8 cellular contexts compared by ENCODE assay signal in the genomic region with DNA sequence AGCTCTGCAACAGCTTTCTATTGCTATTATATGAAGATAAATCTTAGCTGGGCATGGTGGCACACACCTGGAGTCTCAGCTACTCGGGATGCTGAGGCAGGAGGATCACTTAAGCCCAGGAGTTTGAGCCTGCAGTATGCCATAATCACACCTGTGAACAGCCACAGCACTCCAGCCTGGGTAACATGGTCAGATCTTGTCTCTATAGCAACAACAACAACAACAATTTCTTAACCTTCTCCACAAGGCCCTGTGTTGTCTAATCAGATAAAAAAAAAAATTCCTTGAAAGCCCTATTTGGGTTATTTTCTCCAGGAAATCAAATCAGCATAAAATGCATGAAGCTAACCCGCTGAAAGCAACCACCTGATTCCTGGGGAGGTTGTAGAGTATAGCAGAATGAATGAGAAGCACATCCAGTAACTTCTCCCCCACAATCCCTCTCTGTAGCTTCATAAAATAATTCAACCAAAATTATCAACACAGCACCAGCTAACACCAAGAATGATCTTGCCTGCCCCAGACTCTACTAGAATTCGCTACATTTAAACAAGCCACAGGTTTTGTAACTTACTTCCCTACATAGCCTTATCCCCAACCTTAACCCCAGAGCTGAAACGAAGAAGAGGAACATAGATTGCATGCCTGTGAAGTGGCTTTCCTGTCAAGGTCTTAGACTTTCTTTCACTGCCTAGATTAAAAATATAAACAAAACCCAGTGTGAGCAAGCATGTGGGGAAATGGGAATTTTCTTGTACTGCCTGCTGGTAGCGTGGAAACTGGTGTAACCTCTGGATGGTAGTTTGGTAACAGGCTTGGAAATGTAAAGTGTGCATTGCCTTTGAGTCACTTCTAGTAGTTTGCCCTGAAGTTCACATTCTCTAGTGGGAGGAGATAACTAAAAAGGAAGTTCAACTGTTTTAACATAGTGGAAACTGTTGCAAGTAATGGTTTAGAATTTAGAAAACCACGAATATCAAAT. TPM values are rescaled to one million over a fixed set of nuclear protein-coding genes. Genes with fewer than 3 reads are reported as not detected.
A peak's percentile ranks its signal among the peaks of the same experiment; 100 is the strongest.
DNase-seq lines count a peak whose midpoint lies in the region; ATAC-seq, FAIRE-seq and TF ChIP-seq lines count a peak whose summit lies in the region.

No MANE protein-coding gene starts in this region.

- no peak overlapping the region for H3K4me3 ChIP-seq in astrocyte (ENCODE audit: insufficient read depth, low read depth, low read length)

- no peaks in the 10 kb centered on the region for H3K79me2 ChIP-seq in astrocyte (ENCODE audit: insufficient read depth, low read length)

- H4K20me1 ChIP-seq in astrocyte (ENCODE audit: insufficient read depth, low read length): no peaks in the 10 kb centered on the region

- H3K9me3 ChIP-seq in astrocyte (ENCODE audit: insufficient read depth, low read depth, low read length): no peaks in the 10 kb centered on the region

- H3K4me3 Mint-ChIP-seq in astrocyte (ENCODE audit: unreplicated experiment): no peak overlapping the region
- H3K4me3 Mint-ChIP-seq in stimulated activated memory B cell treated with anti-CD40 and anti-IgM and Interleukin-4, amounts not matched to agents 10 μg/mL and 1 μg/mL and 100 μg/mL, for 72 hours: peak overlapping the region; percentile 30

- no peaks in the 10 kb centered on the region for H3K27me3 ChIP-seq in astrocyte (ENCODE audit: insufficient read depth, low read length)

- no peak for FAIRE-seq in astrocyte (lab: Jason Lieb, UNC)

- peak overlapping the region; percentile 38 for H3K27ac Mint-ChIP-seq in astrocyte (ENCODE audit: unreplicated experiment)
- peak overlapping the region; percentile 78 for H3K27ac Mint-ChIP-seq in stimulated activated memory B cell treated with anti-CD40 and anti-IgM and Interleukin-4, amounts not matched to agents 10 μg/mL and 1 μg/mL and 100 μg/mL, for 72 hours

- no peaks in the 10 kb centered on the region for H3K27me3 Mint-ChIP-seq in astrocyte (ENCODE audit: low read depth, unreplicated experiment)
- no peaks in the 10 kb centered on the region for H3K27me3 Mint-ChIP-seq in stimulated activated memory B cell treated with anti-CD40 and anti-IgM and Interleukin-4, amounts not matched to agents 10 μg/mL and 1 μg/mL and 100 μg/mL, for 72 hours

- H3K9me3 Mint-ChIP-seq in astrocyte (ENCODE audit: unreplicated experiment): peaks cover under 1% of the 10 kb centered on the region
- H3K9me3 Mint-ChIP-seq in stimulated activated memory B cell treated with anti-CD40 and anti-IgM and Interleukin-4, amounts not matched to agents 10 μg/mL and 1 μg/mL and 100 μg/mL, for 72 hours: peaks cover under 1% of the 10 kb centered on the region

- no peak for TF ChIP-seq CTCF in astrocyte (IDR thresholded peaks at IDR 0.05; ENCODE audit: insufficient read depth, low read depth, low read length)

- DNase-seq in CD1c-positive myeloid dendritic cell (ENCODE audit: extremely low spot score) (peak; percentile 88), astrocyte (ENCODE audit: low read depth) (no peak), NCI-H1048 (lab: John Stamatoyannopoulos, UW) (no peak), NCI-H2171 (lab: John Stamatoyannopoulos, UW) (no peak), ACHN (no peak)

- in situ Hi-C loops in ACHN (cut with HindIII; ENCODE audit: low pct_ligation_motif_present, low pct_unique_long_range_greater_than_20kb, low sequenced_read_pairs): no loop called here

- H3K27ac ChIP-seq in astrocyte (ENCODE audit: low read depth, low read length): no peak overlapping the region

- peaks cover 4% of the 10 kb centered on the region for H3K4me1 Mint-ChIP-seq in astrocyte (ENCODE audit: low read depth, unreplicated experiment)
- peaks cover 25% of the 10 kb centered on the region for H3K4me1 Mint-ChIP-seq in stimulated activated memory B cell treated with anti-CD40 and anti-IgM and Interleukin-4, amounts not matched to agents 10 μg/mL and 1 μg/mL and 100 μg/mL, for 72 hours

- H3K4me2 ChIP-seq in astrocyte (ENCODE audit: low read length): no peak overlapping the region

- no peaks in the 10 kb centered on the region for H3K36me3 Mint-ChIP-seq in astrocyte (ENCODE audit: low read depth, unreplicated experiment)
- H3K36me3 Mint-ChIP-seq in stimulated activated memory B cell treated with anti-CD40 and anti-IgM and Interleukin-4, amounts not matched to agents 10 μg/mL and 1 μg/mL and 100 μg/mL, for 72 hours: no peaks in the 10 kb centered on the region

- H3K36me3 ChIP-seq in astrocyte (ENCODE audit: insufficient read depth, low read length): no peaks in the 10 kb centered on the region

- no peak overlapping the region for H3K9ac ChIP-seq in astrocyte (ENCODE audit: low read length)

- no peaks in the 10 kb centered on the region for H3K4me1 ChIP-seq in astrocyte (ENCODE audit: insufficient read depth, low read length)

- peak; percentile 60 for ATAC-seq in GM19467 (IDR thresholded peaks at IDR 0.05; ENCODE audit: unreplicated experiment)
- peak; percentile 64 for ATAC-seq in HG03520 (IDR thresholded peaks at IDR 0.05; ENCODE audit: unreplicated experiment)
- ATAC-seq in stimulated activated memory B cell treated with anti-CD40 and anti-IgM and Interleukin-4, amounts not matched to agents 10 μg/mL and 1 μg/mL and 100 μg/mL, for 72 hours: peak; percentile 92

- peak overlapping the region; percentile 20 for H2AFZ ChIP-seq in astrocyte (ENCODE audit: low read depth, low read length)

RNA-seq across cellular contexts. Expression of gene STK38L, which starts 6.0 kb away (rescaled TPM):
- 114 and 115 TPM in 2 replicates for total RNA-seq in astrocyte
